Comparison of ENCODE assay signal across 17 cellular contexts in genomic region chr19:47142779-47143178, GRCh38. TPM values are rescaled to one million over a fixed set of nuclear protein-coding genes. Genes with fewer than 3 reads are reported as not detected.
A peak's percentile ranks its signal among the peaks of the same experiment; 100 is the strongest.
DNase-seq lines count a peak whose midpoint lies in the region; ATAC-seq and TF ChIP-seq lines count a peak whose summit lies in the region.
"Had no signal": no experiment of that assay in that cellular context is flagged by ENCODE, and none has a peak within 500 bp of the region (broad histone marks: within the 10 kb centered on the region; RNA-seq: fewer than 3 reads in every experiment).

No MANE protein-coding gene starts in this region.

- H3K27ac ChIP-seq in CD4-positive, CD25-positive, alpha-beta regulatory T cell (ENCODE audit: insufficient read depth, low read length, poor library complexity, severe bottlenecking): no peak overlapping the region
- H3K27ac ChIP-seq in HEK293 (ENCODE audit: extremely low read depth, low read depth, low read length) (peak overlapping the region; percentile 28; the same call in 1 of the 2 replicates), mammary epithelial cell (ENCODE audit: insufficient read depth, low read depth, low read length) (no peak overlapping the region)
- H3K27ac ChIP-seq: pancreas had no signal

- no peak for DNase-seq in CD4-positive, CD25-positive, alpha-beta regulatory T cell
- DNase-seq in mammary epithelial cell (peak; percentile 18), osteocyte (ENCODE audit: extremely low spot score, unreplicated experiment) (no peak), SKM-1 (lab: John Stamatoyannopoulos, UW; ENCODE audit: unreplicated experiment) (no peak), NCI-H524 treated with DMSO at 0.1 percent for 48 hours (lab: John Stamatoyannopoulos, UW) (no peak), DMS 273 treated with DMSO at 0.1 percent for 48 hours (lab: John Stamatoyannopoulos, UW) (no peak), HuH-7 (ENCODE audit: low spot score) (no peak)
- DNase-seq: BE2C; DMS53; kidney glomerular epithelial cell; NCI-H1048; pancreas; stimulated activated CD4-positive, alpha-beta T cell treated with anti-CD3 and anti-CD28 coated beads, Interleukin-12 subunit alpha, Interleukin-12 subunit beta, amount 100 ng/mL, for 4 hours had no signal

- H3K27me3 ChIP-seq in CD4-positive, CD25-positive, alpha-beta regulatory T cell (ENCODE audit: control insufficient read depth, insufficient read depth, low read length): no peaks in the 10 kb centered on the region
- no peaks in the 10 kb centered on the region for H3K27me3 ChIP-seq in mammary epithelial cell (ENCODE audit: insufficient read depth, low read length)
- H3K27me3 ChIP-seq: BE2C, pancreas had no signal

- H3K4me2 ChIP-seq in mammary epithelial cell (ENCODE audit: insufficient read depth, low read depth, low read length): no peak overlapping the region

- H3K27ac Mint-ChIP-seq in CD4-positive, CD25-positive, alpha-beta regulatory T cell: peak overlapping the region in 2 of 3 donors; percentile 53 to 75
- peak overlapping the region; percentile 84 for H3K27ac Mint-ChIP-seq in osteocyte (ENCODE audit: unreplicated experiment)
- H3K27ac Mint-ChIP-seq: dendritic cell treated with granulocyte-macrophage colony-stimulating factor and Interleukin-4, amounts not matched to agents 40 ng/mL and 50 ng/mL, for 4 days had no signal

- POLR2A ChIA-PET in HEK293 (lab: Yijun Ruan, JAX): interaction anchor here (0.6 kb wide), 1 partner anchor 27 kb away, joined by 8 read pairs; no protein-coding TSS in a partner anchor

- CTCF ChIA-PET in HEK293 (lab: Yijun Ruan, JAX) (interaction anchor here (0.5 to 1.6 kb wide), 3 partner anchors 11 to 285 kb away, joined by 3 to 6 read pairs (median 3); no protein-coding TSS in a partner anchor), mammary epithelial cell (lab: Charles Lee; ENCODE audit: low non-redundant PET) (no interaction called here)

- no TSS peak for BruUV-seq in mammary epithelial cell (replicated peaks; lab: Mats Ljungman, UMichigan)

- in situ Hi-C loops in mammary epithelial cell (cut with MboI; ENCODE audit: low sequenced_read_pairs in 2 of 2): loop anchor here in 1 of 2 donors (25.0 kb wide), 1 partner anchor 280 kb away; the partner anchor contains the start of genes AP2S1 and ARHGAP35

- no peak overlapping the region for H3K4me3 ChIP-seq in CD4-positive, CD25-positive, alpha-beta regulatory T cell (ENCODE audit: low read depth, low read length)
- H3K4me3 ChIP-seq in HEK293 (ENCODE audit: low read depth, low read length) (no peak overlapping the region), mammary epithelial cell (replicated peaks in 1 of 3; ENCODE audit: insufficient read depth in 1 of 3, low read depth in 2 of 3, low read length in 3 of 3) (no peak overlapping the region)
- H3K4me3 ChIP-seq: pancreas had no signal

- H3K36me3 ChIP-seq in CD4-positive, CD25-positive, alpha-beta regulatory T cell (ENCODE audit: control insufficient read depth, insufficient read depth, low read length): peaks cover 24% of the 10 kb centered on the region
- H3K36me3 ChIP-seq in HEK293 (ENCODE audit: control insufficient read depth in 2 of 2, insufficient read depth in 1 of 2, low read length in 2 of 2) (peaks cover 62 to 77% of the 10 kb centered on the region in 2 experiments), mammary epithelial cell (ENCODE audit: insufficient read depth, low read length) (peaks cover 12% of the 10 kb centered on the region)

- 97% methylated on average over 5 of the region's 5 CpGs for WGBS in mammary epithelial cell (ENCODE audit: low coverage, missing lambda C conversion rate)

- intact Hi-C loops in mammary epithelial cell (cut with micrococcal nuclease): loop anchor here (10.0 kb wide), 1 partner anchor 282 kb away; no protein-coding TSS in a partner anchor

- ATAC-seq in CD4-positive, CD25-positive, alpha-beta regulatory T cell (ENCODE audit: low read depth in 2 of 2): no peak
- ATAC-seq: pancreas had no signal

- dilution Hi-C loops in mammary epithelial cell (cut with HindIII; ENCODE audit: low sequenced_read_pairs): no loop called here

- peaks cover 0 to 1% (median 0%) of the 10 kb centered on the region in 7 donors for H3K9me3 Mint-ChIP-seq in CD4-positive, CD25-positive, alpha-beta regulatory T cell
- H3K9me3 Mint-ChIP-seq in osteocyte (ENCODE audit: unreplicated experiment): no peaks in the 10 kb centered on the region
- H3K9me3 Mint-ChIP-seq: activated T-helper 1 cell treated with anti-CD3 and anti-CD28 coated beads, Interleukin-12 subunit alpha, Interleukin-12 subunit beta, Interleukin-2, Interleukin-4 antibody, amounts not matched to agents 30 ng/mL and 10 ng/mL and 1 ng/mL, durations not matched to agents 14 hours and 24 hours and 36 hours; dendritic cell treated with granulocyte-macrophage colony-stimulating factor and Interleukin-4, amounts not matched to agents 40 ng/mL and 50 ng/mL, for 4 days; T-helper 2 cell treated with Interferon-gamma antibody and Interleukin-4, amounts not matched to agents 5 μg/mL and 100 μg/mL, for 36 hours had no signal

- TF ChIP-seq CTCF in HEK293 (tag by site-specific recombination; IDR thresholded peaks at IDR 0.05): no peak
- no peak for TF ChIP-seq CTCF in mammary epithelial cell (conservative IDR thresholded peaks at IDR 0.05 in 1 of 2, IDR thresholded peaks at IDR 0.05 in 1 of 2; ENCODE audit: extremely low read depth in 1 of 2, insufficient read depth in 1 of 2, low read depth in 1 of 2, low read length in 2 of 2)
- TF ChIP-seq CTCF in osteocyte (IDR thresholded peaks at IDR 0.05): no peak

- peaks cover 85% of the 10 kb centered on the region for H3K79me2 ChIP-seq in mammary epithelial cell (ENCODE audit: insufficient read depth, low read length)

- no peak overlapping the region for H3K9ac ChIP-seq in mammary epithelial cell (ENCODE audit: insufficient read depth, low read length)

- H2AFZ ChIP-seq in mammary epithelial cell (ENCODE audit: low read depth, low read length): no peak overlapping the region

- peaks cover 26% of the 10 kb centered on the region for H3K36me3 Mint-ChIP-seq in CD4-positive, CD25-positive, alpha-beta regulatory T cell
- peaks cover 19% of the 10 kb centered on the region for H3K36me3 Mint-ChIP-seq in osteocyte (ENCODE audit: unreplicated experiment)

- H4K20me1 ChIP-seq in mammary epithelial cell (ENCODE audit: insufficient read depth, low read length): no peaks in the 10 kb centered on the region

- H3K4me1 ChIP-seq in CD4-positive, CD25-positive, alpha-beta regulatory T cell (ENCODE audit: control insufficient read depth, insufficient read depth, low read length, poor library complexity, severe bottlenecking): peaks cover 22% of the 10 kb centered on the region
- peaks cover 6% of the 10 kb centered on the region; the same call in 1 of the 2 replicates for H3K4me1 ChIP-seq in HEK293 (ENCODE audit: control insufficient read depth, insufficient read depth, low read length)
- no peaks in the 10 kb centered on the region for H3K4me1 ChIP-seq in mammary epithelial cell (ENCODE audit: insufficient read depth, low read length)
- H3K4me1 ChIP-seq: BE2C, pancreas had no signal

- H3K9me3 ChIP-seq in CD4-positive, CD25-positive, alpha-beta regulatory T cell (ENCODE audit: control insufficient read depth in 2 of 2, low read length in 2 of 2): no peaks in the 10 kb centered on the region
- H3K9me3 ChIP-seq in HEK293 (ENCODE audit: control insufficient read depth, insufficient read depth, low read depth, low read length) (no peaks in the 10 kb centered on the region), mammary epithelial cell (replicated peaks; ENCODE audit: insufficient read depth, low read length) (no peaks in the 10 kb centered on the region)
- H3K9me3 ChIP-seq: BE2C, pancreas had no signal

- H3K4me1 Mint-ChIP-seq in CD4-positive, CD25-positive, alpha-beta regulatory T cell: peaks cover 31 to 54% (median 40%) of the 10 kb centered on the region in 4 donors
- peaks cover 22% of the 10 kb centered on the region for H3K4me1 Mint-ChIP-seq in osteocyte (ENCODE audit: unreplicated experiment)

- H3K27me3 Mint-ChIP-seq in CD4-positive, CD25-positive, alpha-beta regulatory T cell: no peaks in the 10 kb centered on the region
- H3K27me3 Mint-ChIP-seq in osteocyte (ENCODE audit: unreplicated experiment): no peaks in the 10 kb centered on the region
- H3K27me3 Mint-ChIP-seq: dendritic cell treated with granulocyte-macrophage colony-stimulating factor and Interleukin-4, amounts not matched to agents 40 ng/mL and 50 ng/mL, for 4 days had no signal

- no peak overlapping the region for H3K4me3 Mint-ChIP-seq in CD4-positive, CD25-positive, alpha-beta regulatory T cell
- H3K4me3 Mint-ChIP-seq in osteocyte (ENCODE audit: unreplicated experiment): no peak overlapping the region
- H3K4me3 Mint-ChIP-seq: activated T-helper 1 cell treated with anti-CD3 and anti-CD28 coated beads, Interleukin-12 subunit alpha, Interleukin-12 subunit beta, Interleukin-2, Interleukin-4 antibody, amounts not matched to agents 30 ng/mL and 10 ng/mL and 1 ng/mL, durations not matched to agents 14 hours and 24 hours and 36 hours; dendritic cell treated with granulocyte-macrophage colony-stimulating factor and Interleukin-4, amounts not matched to agents 40 ng/mL and 50 ng/mL, for 4 days; T-helper 2 cell treated with Interferon-gamma antibody and Interleukin-4, amounts not matched to agents 5 μg/mL and 100 μg/mL, for 36 hours had no signal

TF ChIP-seq in HEK293, 187 proteins besides CTCF, POLR2A, EP300 and RAD21:
- no peak for TF ChIP-seq ZNF138 (tag by site-specific recombination; IDR thresholded peaks at IDR 0.05; ENCODE audit: borderline replicate concordance)

RNA-seq across cellular contexts. Expression of gene SAE1, which starts 12.1 kb away (rescaled TPM):
- total RNA-seq in CD4-positive, CD25-positive, alpha-beta regulatory T cell: 45.5 TPM
- polyA plus RNA-seq in CD4-positive, CD25-positive, alpha-beta regulatory T cell: 100 to 1,000 TPM; 106 to 127 (median 115) TPM
- total RNA-seq in mammary epithelial cell: 100 to 1,000 TPM in 1 of 2 donors, 10 to 100 TPM in 1; 62.0 to 106 TPM
- 107 TPM for polyA plus RNA-seq in mammary epithelial cell
- polyA minus RNA-seq in mammary epithelial cell: 52.1 TPM
- total RNA-seq in osteocyte: 96.6 and 110 TPM in 2 replicates

RNA-seq across cellular contexts. Expression of gene ZC3H4, which starts 29.2 kb away (rescaled TPM):
- total RNA-seq in CD4-positive, CD25-positive, alpha-beta regulatory T cell: 84.7 TPM
- polyA plus RNA-seq in CD4-positive, CD25-positive, alpha-beta regulatory T cell: under 1 TPM; 0.58 to 0.84 (median 0.69) TPM
- total RNA-seq in mammary epithelial cell (10 to 100 TPM; 13.8 to 57.8 TPM), osteocyte (53.1 and 60.2 TPM in 2 replicates)
- polyA plus RNA-seq in mammary epithelial cell: 10.0 TPM
- polyA minus RNA-seq in mammary epithelial cell: 36.8 TPM
